12 cellular contexts compared by ENCODE assay signal in the genomic region with DNA sequence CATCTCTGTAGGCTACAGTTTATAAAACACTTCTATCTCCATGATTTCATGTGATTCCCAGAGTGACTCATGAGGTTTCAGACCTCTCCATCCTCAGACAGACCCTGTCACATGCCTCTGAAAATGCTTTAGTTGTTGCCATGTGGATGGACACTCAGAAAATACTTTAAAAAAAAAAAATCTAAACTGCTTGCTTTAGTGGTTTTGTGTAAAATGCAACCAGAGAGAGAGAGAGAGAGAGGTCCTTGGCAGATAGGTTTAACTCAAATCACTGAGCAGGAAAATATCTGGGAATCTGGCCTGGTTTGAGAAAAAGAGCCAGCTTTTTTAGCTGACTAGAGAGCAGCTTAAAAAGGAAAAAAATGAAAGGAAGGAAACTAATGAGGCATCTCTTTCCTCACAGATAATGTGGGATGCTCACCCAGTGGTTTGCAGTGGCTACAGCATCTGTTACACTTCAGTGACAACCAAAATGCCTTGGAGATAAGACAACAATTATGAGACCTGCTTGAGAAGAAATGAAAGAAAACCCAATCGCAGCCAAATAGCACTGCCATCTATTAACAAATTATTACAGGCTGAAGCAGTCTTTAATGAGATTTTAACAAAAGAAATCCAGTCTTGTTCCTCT. TPM values are rescaled to one million over a fixed set of nuclear protein-coding genes. Genes with fewer than 3 reads are reported as not detected.
DNase-seq lines count a peak whose midpoint lies in the region; ATAC-seq and TF ChIP-seq lines count a peak whose summit lies in the region.
"Had no signal": no experiment of that assay in that cellular context is flagged by ENCODE, and none has a peak within 500 bp of the region (broad histone marks: within the 10 kb centered on the region; RNA-seq: fewer than 3 reads in every experiment).

No MANE protein-coding gene starts in this region.

- no peak for ATAC-seq in HG03571 (IDR thresholded peaks at IDR 0.05; ENCODE audit: unreplicated experiment)
- ATAC-seq: activated CD8-positive, alpha-beta memory T cell treated with anti-CD3 and anti-CD28 coated beads, Interleukin-2, amount 10 ng/mL, durations not matched to agents 7 days and 5 days had no signal

- peak overlapping the region; percentile 92 for H3K27ac ChIP-seq in AG04450 (ENCODE audit: low read depth, low read length)
- H3K27ac ChIP-seq in HUES48 (ENCODE audit: low read depth, low read length) = peak overlapping the region; percentile 55

- H3K4me1 ChIP-seq in HUES48 (ENCODE audit: control insufficient read depth, insufficient read depth, low read length) = peaks cover 23% of the 10 kb centered on the region

- no peak overlapping the region for H3K9ac ChIP-seq in HUES48 (ENCODE audit: low read depth, low read length)

- CTCF ChIA-PET in AG04450 (lab: Charles Lee) = interaction anchor here (1.1 to 2.7 kb wide), 5 partner anchors 8 to 105 kb away, joined by 3 to 14 read pairs (median 8); no protein-coding TSS in a partner anchor

- no peaks in the 10 kb centered on the region for H3K36me3 ChIP-seq in HUES48 (ENCODE audit: control insufficient read depth, insufficient read depth, low read length)

- H3K4me3 ChIP-seq in AG04450 (ENCODE audit: low read depth, low read length) (no peak overlapping the region), HUES48 (ENCODE audit: low read depth, low read length) (no peak overlapping the region), cardiac fibroblast (replicated peaks in 1 of 2; ENCODE audit: low read depth in 2 of 2, low read length in 2 of 2) (no peak overlapping the region)

- DNase-seq in AG04450 (ENCODE audit: low read depth, low spot score) = peak; percentile 53
- peak; percentile 74 to 77 for DNase-seq in cardiac fibroblast (ENCODE audit: low read depth in 2 of 2)
- DNase-seq in medulla oblongata (ENCODE audit: extremely low spot score) = peak; percentile 63
- no peak for DNase-seq in HuH-7.5 (ENCODE audit: low spot score)
- DNase-seq in NCI-H187 treated with DMSO at 0.1 percent for 48 hours (lab: John Stamatoyannopoulos, UW) = no peak
- no peak for DNase-seq in Ammon's horn (ENCODE audit: low spot score)
- DNase-seq: activated CD8-positive, alpha-beta memory T cell treated with anti-CD3 and anti-CD28 coated beads, Interleukin-2, amount 10 ng/mL, durations not matched to agents 7 days and 5 days; COR-L47; Right ventricle myocardium superior had no signal

- TF ChIP-seq CTCF in AG04450 (IDR thresholded peaks at IDR 0.05; ENCODE audit: low read depth, low read length) (peak; percentile 25; the same call in 1 of the 2 replicates), cardiac fibroblast (IDR thresholded peaks at IDR 0.05; ENCODE audit: low read depth, low read length) (peak; percentile 44)

- POLR2A ChIA-PET in AG04450 (lab: Yijun Ruan, JAX) = interaction anchor here (0.7 kb wide), 1 partner anchor 27 kb away, joined by 3 read pairs; no protein-coding TSS in a partner anchor

- H3K9me3 ChIP-seq in AG04450 (ENCODE audit: control insufficient read depth, insufficient read depth, low read length) = no peaks in the 10 kb centered on the region
- no peaks in the 10 kb centered on the region for H3K9me3 ChIP-seq in HUES48 (ENCODE audit: control insufficient read depth, insufficient read depth, low read length)

- H3K27me3 ChIP-seq in AG04450 (ENCODE audit: control insufficient read depth, insufficient read depth, low read length) (no peaks in the 10 kb centered on the region), HUES48 (ENCODE audit: control insufficient read depth, insufficient read depth, low read length) (no peaks in the 10 kb centered on the region)

RNA-seq across cellular contexts. Expression of gene SYT14, which starts 54.6 kb away (rescaled TPM):
- 3.7 and 4.8 TPM in 2 replicates for polyA plus RNA-seq in AG04450 (2011; rRNA removed)
- 7.6 and 12.7 TPM in 2 replicates for polyA minus RNA-seq in AG04450 (2011; rRNA and poly(A)+ RNA removed)
- polyA plus RNA-seq: liver had no signal

RNA-seq across cellular contexts. Expression of gene UTP25, which starts 55.7 kb away (rescaled TPM):
- 7.5 and 8.6 TPM in 2 replicates for polyA plus RNA-seq in AG04450 (2011; rRNA removed)
- 9.4 and 10.8 TPM in 2 replicates for polyA minus RNA-seq in AG04450 (2011; rRNA and poly(A)+ RNA removed)

Comparison
In these comparisons a context has a peak if more than half of its experiments do, and no peak if none do; other contexts are left out.
1. DNase-seq: peak in AG04450 (single experiment), cardiac fibroblast (2 of 2) and medulla oblongata (single experiment); none in HuH-7.5 (single experiment), NCI-H187 treated with DMSO at 0.1 percent for 48 hours (single experiment) and Ammon's horn (single experiment).